ENCODE assay signal across 20 cellular contexts in genomic region chr2:133553251-133553650, GRCh38. TPM values are rescaled to one million over a fixed set of nuclear protein-coding genes. Genes with fewer than 3 reads are reported as not detected.
DNase-seq lines count a peak whose midpoint lies in the region; ATAC-seq, FAIRE-seq and TF ChIP-seq lines count a peak whose summit lies in the region.
"Had no signal": no experiment of that assay in that cellular context is flagged by ENCODE, and none has a peak within 500 bp of the region (broad histone marks: within the 10 kb centered on the region; RNA-seq: fewer than 3 reads in every experiment).

No MANE protein-coding gene starts in this region.

- H3K4me1 ChIP-seq in GM23338 (ENCODE audit: insufficient read depth) (no peaks in the 10 kb centered on the region), astrocyte (ENCODE audit: insufficient read depth, low read length) (no peaks in the 10 kb centered on the region)
- H3K4me1 ChIP-seq: HAP-1 had no signal

- no peaks in the 10 kb centered on the region; the same call in 2 of the 3 replicates for H3K36me3 Mint-ChIP-seq in GM23338 (ENCODE audit: low read depth)
- H3K36me3 Mint-ChIP-seq in astrocyte (ENCODE audit: low read depth, unreplicated experiment), result no peaks in the 10 kb centered on the region
- H3K36me3 Mint-ChIP-seq: CD14-positive monocyte; CD4-positive, alpha-beta memory T cell had no signal

- H3K36me3 ChIP-seq in GM23338 (ENCODE audit: insufficient read depth) (no peaks in the 10 kb centered on the region), astrocyte (ENCODE audit: insufficient read depth, low read length) (no peaks in the 10 kb centered on the region)
- H3K36me3 ChIP-seq: BLaER1, HAP-1 had no signal

- no peak for FAIRE-seq in astrocyte (lab: Jason Lieb, UNC)
- FAIRE-seq: A204.1, GM12878, H1, K562 had no signal

- no peak overlapping the region for H3K4me3 Mint-ChIP-seq in GM23338
- H3K4me3 Mint-ChIP-seq in astrocyte (ENCODE audit: unreplicated experiment), result no peak overlapping the region
- H3K4me3 Mint-ChIP-seq: CD14-positive monocyte; CD4-positive, alpha-beta memory T cell had no signal

- TF ChIP-seq CTCF in GM23338 (conservative IDR thresholded peaks at IDR 0.05; ENCODE audit: low read depth in 2 of 2), result no peak
- TF ChIP-seq CTCF in astrocyte (IDR thresholded peaks at IDR 0.05; ENCODE audit: insufficient read depth, low read depth, low read length), result no peak

- H3K9me3 Mint-ChIP-seq in GM23338 (0 out of 3 replicates have a peak, but pooled peaks cover 3% of the 10 kb centered on the region), astrocyte (ENCODE audit: unreplicated experiment) (peaks cover 6% of the 10 kb centered on the region)

- no peaks in the 10 kb centered on the region for H3K9me3 ChIP-seq in astrocyte (ENCODE audit: insufficient read depth, low read depth, low read length)
- H3K9me3 ChIP-seq: BLaER1, HAP-1 had no signal

- H3K27ac Mint-ChIP-seq in GM23338, result no peak overlapping the region
- H3K27ac Mint-ChIP-seq in astrocyte (ENCODE audit: unreplicated experiment), result no peak overlapping the region
- H3K27ac Mint-ChIP-seq: CD4-positive, alpha-beta memory T cell had no signal

- H3F3A ChIP-seq in GM23338 (replicated peaks; ENCODE audit: low read depth), result no peaks in the 10 kb centered on the region

- H3K4me3 ChIP-seq in GM23338, result no peak overlapping the region
- no peak overlapping the region for H3K4me3 ChIP-seq in astrocyte (ENCODE audit: insufficient read depth, low read depth, low read length)
- H3K4me3 ChIP-seq: BLaER1, GM12878, HAP-1, K562 had no signal

- H2AFZ ChIP-seq in GM23338 (no peak overlapping the region), astrocyte (ENCODE audit: low read depth, low read length) (no peak overlapping the region)

- H3K27me3 Mint-ChIP-seq in GM23338 (ENCODE audit: insufficient read depth, low read depth, poor library complexity) (no peaks in the 10 kb centered on the region), astrocyte (ENCODE audit: low read depth, unreplicated experiment) (no peaks in the 10 kb centered on the region)
- H3K27me3 Mint-ChIP-seq: CD4-positive, alpha-beta memory T cell had no signal

- no peak overlapping the region for H3K4me2 ChIP-seq in GM23338
- no peak overlapping the region for H3K4me2 ChIP-seq in astrocyte (ENCODE audit: low read length)
- H3K4me2 ChIP-seq: BLaER1 had no signal

- no peaks in the 10 kb centered on the region for H3K4me1 Mint-ChIP-seq in GM23338
- peaks cover 5% of the 10 kb centered on the region for H3K4me1 Mint-ChIP-seq in astrocyte (ENCODE audit: low read depth, unreplicated experiment)
- H3K4me1 Mint-ChIP-seq: CD14-positive monocyte; CD4-positive, alpha-beta memory T cell had no signal

- no peaks in the 10 kb centered on the region for H3K9me2 ChIP-seq in GM23338 (ENCODE audit: insufficient read depth)

- H3K79me2 ChIP-seq in GM23338 (replicated peaks; ENCODE audit: insufficient read depth) (no peaks in the 10 kb centered on the region), astrocyte (ENCODE audit: insufficient read depth, low read length) (no peaks in the 10 kb centered on the region)

- H3K9ac ChIP-seq in astrocyte (ENCODE audit: low read length), result no peak overlapping the region
- H3K9ac ChIP-seq: BLaER1 had no signal

- intact Hi-C loops in sciatic nerve (cut with DNase I), result no loop called here

- ATAC-seq in GM23338 (no peak), sciatic nerve (peak; percentile 73), HG03159 (IDR thresholded peaks at IDR 0.05; ENCODE audit: unreplicated experiment) (no peak)
- ATAC-seq: GM12878, K562 had no signal

- no peaks in the 10 kb centered on the region for H3K27me3 ChIP-seq in GM23338 (ENCODE audit: insufficient read depth)
- H3K27me3 ChIP-seq in astrocyte (ENCODE audit: insufficient read depth, low read length), result no peaks in the 10 kb centered on the region
- H3K27me3 ChIP-seq: BLaER1 had no signal

- peak; percentile 3 for DNase-seq in GM23338 (ENCODE audit: low spot score)
- DNase-seq in astrocyte (ENCODE audit: low read depth), result peak; percentile 63
- no peak for DNase-seq in sciatic nerve (ENCODE audit: low spot score)
- DNase-seq in germinal center (ENCODE audit: low spot score), result no peak
- DNase-seq in D341Med (ENCODE audit: low spot score), result no peak
- DNase-seq: ACHN; AML-193; CD4-positive, alpha-beta memory T cell; DMS79 treated with DMSO at 0.1 percent for 48 hours; EL had no signal

- H3K27ac ChIP-seq in GM23338 (ENCODE audit: low read depth) (no peak overlapping the region), astrocyte (ENCODE audit: low read depth, low read length) (no peak overlapping the region)
- H3K27ac ChIP-seq: BLaER1, HL-60 had no signal

- H4K20me1 ChIP-seq in GM23338 (replicated peaks; ENCODE audit: insufficient read depth), result no peaks in the 10 kb centered on the region
- no peaks in the 10 kb centered on the region for H4K20me1 ChIP-seq in astrocyte (ENCODE audit: insufficient read depth, low read length)
- H4K20me1 ChIP-seq: BLaER1 had no signal

TF ChIP-seq in GM23338, 12 proteins besides CTCF, POLR2A, EP300 and RAD21 (continues in another document):
- TF ChIP-seq STAT1 (IDR thresholded peaks at IDR 0.05; ENCODE audit: unreplicated experiment) (no peak), NANOG (IDR thresholded peaks at IDR 0.05; ENCODE audit: borderline replicate concordance) (no peak), EZH2phosphoT487 (IDR thresholded peaks at IDR 0.05; ENCODE audit: unreplicated experiment) (no peak), POLR2AphosphoS5 (IDR thresholded peaks at IDR 0.05; ENCODE audit: low read depth) (no peak), ZNF114 (CRISPR knock-in tag; IDR thresholded peaks at IDR 0.05) (no peak), REST (IDR thresholded peaks at IDR 0.05; ENCODE audit: unreplicated experiment) (no peak)

RNA-seq across cellular contexts. Expression of gene NCKAP5, which starts 15.0 kb away (rescaled TPM):
- 0.31 and 0.73 TPM in 2 replicates for total RNA-seq in GM23338 (2014; rRNA removed; shearing (Covaris generic))
- 0.23 and 0.34 TPM in 2 replicates for polyA plus RNA-seq in GM23338 (2016; fragmentation: Nextera tagmentation; extraction: Ambion mirVana)
- total RNA-seq in astrocyte (1.5 and 2.7 TPM in 2 replicates), sciatic nerve (10.5 TPM)
- total RNA-seq: CD4-positive, alpha-beta memory T cell; G401; K562 had no signal
- polyA plus RNA-seq: CD14-positive monocyte; CD4-positive, alpha-beta memory T cell; K562 had no signal

Comparison
In these comparisons a context has a peak if more than half of its experiments do, and no peak if none do; other contexts are left out.
1. DNase-seq: peak in GM23338 (single experiment) and astrocyte (single experiment); none in sciatic nerve (single experiment), germinal center (single experiment) and D341Med (single experiment).